In the genomic region with DNA sequence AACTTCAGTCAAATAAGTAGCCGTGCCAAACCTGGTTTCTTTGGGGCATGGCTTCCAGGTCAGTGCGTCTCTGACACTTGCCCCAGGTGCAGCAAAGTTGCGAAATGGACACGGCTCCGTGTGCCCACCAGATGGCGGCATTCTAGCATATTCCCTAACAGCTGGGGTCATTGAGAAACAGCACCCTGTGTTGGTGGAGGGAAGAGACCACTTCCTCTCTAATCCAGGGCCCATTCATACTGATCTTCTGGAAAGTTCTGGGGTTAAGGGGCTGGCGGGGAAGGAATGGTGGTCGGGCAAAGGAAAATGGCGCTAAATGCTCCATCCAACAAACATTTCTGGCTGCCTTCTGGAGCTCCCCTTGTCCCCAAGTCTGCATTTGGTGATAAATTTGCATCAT, we compare ENCODE assay signal across 8 cellular contexts.
DNase-seq lines count a peak whose midpoint lies in the region; ATAC-seq and TF ChIP-seq lines count a peak whose summit lies in the region.

No MANE protein-coding gene starts in this region.

- H3K36me3 ChIP-seq in lower lobe of right lung, result no peaks in the 10 kb centered on the region

- H3K9me3 Mint-ChIP-seq in activated CD4-positive, alpha-beta T cell treated with anti-CD3 and anti-CD28 coated beads for 36 hours (ENCODE audit: low read depth), result no peaks in the 10 kb centered on the region

- H3K27me3 ChIP-seq in lower lobe of right lung (ENCODE audit: low read depth), result no peaks in the 10 kb centered on the region

- peaks cover 10% of the 10 kb centered on the region for H3K27me3 Mint-ChIP-seq in activated CD4-positive, alpha-beta T cell treated with anti-CD3 and anti-CD28 coated beads for 36 hours

- CTCF ChIA-PET in activated CD4-positive, alpha-beta T cell treated with anti-CD3 and anti-CD28 coated beads for 36 hours (lab: Charles Lee), result interaction anchor here (0.6 to 4.7 kb wide), 9 partner anchors 9 to 326 kb away, joined by 3 to 106 read pairs (median 3); no protein-coding TSS in a partner anchor

- H3K36me3 Mint-ChIP-seq in activated CD4-positive, alpha-beta T cell treated with anti-CD3 and anti-CD28 coated beads for 36 hours (ENCODE audit: low read depth), result no peaks in the 10 kb centered on the region

- H3K27ac ChIP-seq in lower lobe of right lung, result no peak overlapping the region

- peak; percentile 30 for ATAC-seq in activated CD4-positive, alpha-beta T cell treated with anti-CD3 and anti-CD28 coated beads for 36 hours
- peak; percentile 82 to 86 for ATAC-seq in lower lobe of right lung

- H3K4me1 ChIP-seq in lower lobe of right lung, result peaks cover 10% of the 10 kb centered on the region

- TF ChIP-seq CTCF in lower lobe of right lung (IDR thresholded peaks at IDR 0.05), result peak; percentile 78

- intact Hi-C loops in activated CD4-positive, alpha-beta T cell treated with anti-CD3 and anti-CD28 coated beads for 36 hours (cut with DNase I, micrococcal nuclease), result loop anchor here (1.0 to 2.0 kb wide), 4 partner anchors 131 to 341 kb away; no protein-coding TSS in a partner anchor
- intact Hi-C loops in lower lobe of right lung (cut with DNase I), result loop anchor here (10.0 kb wide), 1 partner anchor 135 kb away; no protein-coding TSS in a partner anchor

- no peak overlapping the region for H3K4me3 ChIP-seq in lower lobe of right lung

- DNase-seq in NCI-H2107 (lab: John Stamatoyannopoulos, UW) (peak; percentile 1), NCI-H2107 treated with DMSO at 0.1 percent for 48 hours (lab: John Stamatoyannopoulos, UW; ENCODE audit: unreplicated experiment) (no peak), NCI-H146 treated with DMSO at 0.1 percent for 48 hours (lab: John Stamatoyannopoulos, UW; ENCODE audit: unreplicated experiment) (peak; percentile 1), dermis blood vessel endothelial cell (peak; percentile 55), lower lobe of right lung (peak; percentile 69), occipital lobe (lab: John Stamatoyannopoulos, UW) (no peak)
- DNase-seq in activated CD4-positive, alpha-beta T cell treated with anti-CD3 and anti-CD28 coated beads for 36 hours, result peak; percentile 74
- peak in 5 of 6 experiments; percentile 20 to 66 (median 46) for DNase-seq in stimulated activated naive CD4-positive, alpha-beta T cell (lab: John Stamatoyannopoulos, UW)

- no peaks in the 10 kb centered on the region for H3K4me1 Mint-ChIP-seq in activated CD4-positive, alpha-beta T cell treated with anti-CD3 and anti-CD28 coated beads for 36 hours

- POLR2A ChIA-PET in activated CD4-positive, alpha-beta T cell treated with anti-CD3 and anti-CD28 coated beads for 36 hours (lab: Charles Lee), result interaction anchor here (1.2 kb wide), 1 partner anchor 137 kb away, joined by 3 read pairs; no protein-coding TSS in a partner anchor

- H3K27ac Mint-ChIP-seq in activated CD4-positive, alpha-beta T cell treated with anti-CD3 and anti-CD28 coated beads for 36 hours, result no peak overlapping the region

- H3K9me3 ChIP-seq in lower lobe of right lung, result no peaks in the 10 kb centered on the region

- no peak overlapping the region for H3K4me3 Mint-ChIP-seq in activated CD4-positive, alpha-beta T cell treated with anti-CD3 and anti-CD28 coated beads for 36 hours

Comparison
In these comparisons a context has a peak if more than half of its experiments do, and no peak if none do; other contexts are left out.
1. DNase-seq: peak in NCI-H2107 (single experiment), NCI-H146 treated with DMSO at 0.1 percent for 48 hours (single experiment), activated CD4-positive, alpha-beta T cell treated with anti-CD3 and anti-CD28 coated beads for 36 hours (single experiment), dermis blood vessel endothelial cell (single experiment), lower lobe of right lung (single experiment) and stimulated activated naive CD4-positive, alpha-beta T cell (5 of 6); none in NCI-H2107 treated with DMSO at 0.1 percent for 48 hours (single experiment) and occipital lobe (single experiment).